Comparison of ENCODE assay signal across 1 cellular context in the genomic region with DNA sequence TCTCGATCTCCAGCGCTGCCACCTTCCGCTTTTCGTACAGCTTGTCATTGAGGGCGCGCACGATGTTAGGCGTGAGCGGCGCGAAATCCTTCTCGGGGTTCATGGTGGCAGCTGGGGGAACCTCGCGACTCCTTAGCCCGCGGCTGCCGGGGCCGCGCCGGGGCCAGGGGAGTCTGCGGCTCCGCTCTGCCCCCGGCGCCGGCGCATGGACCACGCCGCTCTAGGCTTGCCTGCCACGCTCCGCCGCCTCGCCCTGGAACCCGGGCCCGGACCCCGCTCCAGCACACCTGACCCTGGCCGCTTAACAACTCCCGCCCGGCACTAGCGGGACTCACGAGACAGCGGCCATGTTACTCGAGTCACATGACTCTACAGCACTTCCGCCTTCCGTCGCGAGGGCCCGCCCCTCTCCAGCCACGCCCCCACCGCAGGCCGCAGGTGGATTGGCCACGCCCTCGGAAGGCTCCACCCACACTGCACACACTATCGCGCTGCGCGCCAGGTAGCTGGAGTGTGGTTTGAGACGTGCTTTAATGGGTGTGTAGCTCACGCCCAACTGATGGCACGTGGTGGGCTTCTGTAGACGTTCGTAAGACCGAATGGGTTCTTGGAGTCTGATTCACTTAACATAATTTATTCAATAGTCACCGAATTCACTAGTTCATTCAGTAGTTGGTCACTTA.
TF ChIP-seq lines count a peak whose summit lies in the region.

A gene (minus strand): TSS at position 361 of the 683 bp plus-strand sequence. CDS start 258 bp downstream, at position 103.

TF ChIP-seq in H1, 55 proteins besides CTCF, POLR2A, EP300 and RAD21 (continued from another document):
- TF ChIP-seq TCF12 (IDR thresholded peaks at IDR 0.05; ENCODE audit: low read depth, low read length) (0 out of 2 replicates have a peak, but pooled peaks have one; percentile 29), KDM5A (IDR thresholded peaks at IDR 0.05; ENCODE audit: low read length) (peak; percentile 97), SIX5 (IDR thresholded peaks at IDR 0.05; ENCODE audit: low read depth, low read length) (no peak), HDAC2 (IDR thresholded peaks at IDR 0.05; ENCODE audit: borderline replicate concordance in 1 of 2, low read depth in 2 of 2, low read length in 2 of 2) (peak in 1 of 2 experiments; percentile 93; a peak in 2 of 4 replicates), SP2 (IDR thresholded peaks at IDR 0.05; ENCODE audit: low read length) (no peak), TBP (IDR thresholded peaks at IDR 0.05; ENCODE audit: low read depth, low read length) (peak; percentile 83), GTF2F1 (IDR thresholded peaks at IDR 0.05; ENCODE audit: borderline replicate concordance, low read depth, low read length) (0 out of 2 replicates have a peak, but pooled peaks have one; percentile 23), CHD2 (IDR thresholded peaks at IDR 0.05; ENCODE audit: low read length) (peak; percentile 52; the same call in 1 of the 2 replicates), POLR2AphosphoS5 (IDR thresholded peaks at IDR 0.05; ENCODE audit: low read depth, low read length) (peak; percentile 93), ASH2L (IDR thresholded peaks at IDR 0.05; ENCODE audit: low read length) (peak; percentile 83), SIN3A (conservative IDR thresholded peaks at IDR 0.05 in 1 of 2, IDR thresholded peaks at IDR 0.05 in 1 of 2; ENCODE audit: low read depth in 1 of 2, low read length in 2 of 2) (peak; percentile 93 to 97), SP4 (IDR thresholded peaks at IDR 0.05; ENCODE audit: low read length) (peak; percentile 94), PHF8 (conservative IDR thresholded peaks at IDR 0.05; ENCODE audit: low read depth, low read length) (peak; percentile 94), RBBP5 (IDR thresholded peaks at IDR 0.05; ENCODE audit: borderline replicate concordance, low read depth, low read length) (0 out of 2 replicates have a peak, but pooled peaks have one; percentile 65), YY1 (IDR thresholded peaks at IDR 0.05; ENCODE audit: low read depth, low read length) (peak; percentile 98), SUZ12 (IDR thresholded peaks at IDR 0.05; ENCODE audit: low read length) (no peak), KDM4A (IDR thresholded peaks at IDR 0.05; ENCODE audit: low read depth, low read length, severe bottlenecking) (peak; percentile 79), CREB1 (IDR thresholded peaks at IDR 0.05) (peak; percentile 58; the same call in 1 of the 2 replicates), FOSL1 (IDR thresholded peaks at IDR 0.05; ENCODE audit: insufficient read depth, low read depth, low read length) (no peak)
- TF ChIP-seq, protein P1, sequence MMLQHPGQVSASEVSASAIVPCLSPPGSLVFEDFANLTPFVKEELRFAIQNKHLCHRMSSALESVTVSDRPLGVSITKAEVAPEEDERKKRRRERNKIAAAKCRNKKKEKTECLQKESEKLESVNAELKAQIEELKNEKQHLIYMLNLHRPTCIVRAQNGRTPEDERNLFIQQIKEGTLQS (IDR thresholded peaks at IDR 0.05; ENCODE audit: insufficient read depth, low read depth, low read length), result peak; percentile 66; the same call in 1 of the 2 replicates
- TF ChIP-seq, protein P2, sequence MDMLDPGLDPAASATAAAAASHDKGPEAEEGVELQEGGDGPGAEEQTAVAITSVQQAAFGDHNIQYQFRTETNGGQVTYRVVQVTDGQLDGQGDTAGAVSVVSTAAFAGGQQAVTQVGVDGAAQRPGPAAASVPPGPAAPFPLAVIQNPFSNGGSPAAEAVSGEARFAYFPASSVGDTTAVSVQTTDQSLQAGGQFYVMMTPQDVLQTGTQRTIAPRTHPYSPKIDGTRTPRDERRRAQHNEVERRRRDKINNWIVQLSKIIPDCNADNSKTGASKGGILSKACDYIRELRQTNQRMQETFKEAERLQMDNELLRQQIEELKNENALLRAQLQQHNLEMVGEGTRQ (IDR thresholded peaks at IDR 0.05; ENCODE audit: low read length), result peak; percentile 93
